In genomic region chr19:34373601-34374288, GRCh38 we compare ENCODE assay signal across 17 cellular contexts.
"Had no signal": no experiment of that assay in that cellular context is flagged by ENCODE, and none has a peak within 500 bp of the region (broad histone marks: within the 10 kb centered on the region; RNA-seq: fewer than 3 reads in every experiment).

No MANE protein-coding gene starts in this region.

- H3K27me3 ChIP-seq: esophagus muscularis mucosa, gastroesophageal sphincter, heart right ventricle, tibial artery had no signal

- H3K9me3 Mint-ChIP-seq: dendritic cell treated with granulocyte-macrophage colony-stimulating factor and Interleukin-4, amounts not matched to agents 40 ng/mL and 50 ng/mL, for 4 days; immature natural killer cell had no signal

- H3K27ac Mint-ChIP-seq: dendritic cell treated with granulocyte-macrophage colony-stimulating factor and Interleukin-4, amounts not matched to agents 40 ng/mL and 50 ng/mL, for 4 days; progenitor cell of endocrine pancreas had no signal

- DNase-seq: activated CD4-positive, alpha-beta T cell treated with anti-CD3 and anti-CD28 coated beads for 4 hours; activated effector memory CD4-positive, alpha-beta T cell treated with anti-CD3 and anti-CD28 coated beads, Interleukin-2, amount 50 U/mL, for 16 hours; activated naive CD4-positive, alpha-beta T cell treated with anti-CD3 and anti-CD28 coated beads, Interleukin-2, amount 50 U/mL, for 16 hours; effector CD8-positive, alpha-beta T cell; heart right ventricle; immature natural killer cell; kidney glomerular epithelial cell; left ventricle myocardium inferior; mammary epithelial cell; stimulated activated naive CD4-positive, alpha-beta T cell; substantia nigra; tibial artery had no signal

- H3K27ac ChIP-seq: esophagus muscularis mucosa, gastroesophageal sphincter, heart right ventricle, left ventricle myocardium inferior, tibial artery, VCaP had no signal

- H3K9me3 ChIP-seq: esophagus muscularis mucosa, gastroesophageal sphincter, heart right ventricle, left ventricle myocardium inferior, tibial artery had no signal

- H3K4me3 ChIP-seq: esophagus muscularis mucosa, gastroesophageal sphincter, heart right ventricle, left ventricle myocardium inferior, tibial artery had no signal

- H3K27me3 Mint-ChIP-seq: dendritic cell treated with granulocyte-macrophage colony-stimulating factor and Interleukin-4, amounts not matched to agents 40 ng/mL and 50 ng/mL, for 4 days; progenitor cell of endocrine pancreas had no signal

- ATAC-seq: gastroesophageal sphincter, heart right ventricle had no signal

- H3K4me3 Mint-ChIP-seq: dendritic cell treated with granulocyte-macrophage colony-stimulating factor and Interleukin-4, amounts not matched to agents 40 ng/mL and 50 ng/mL, for 4 days; immature natural killer cell had no signal

- H3K4me1 ChIP-seq: tibial artery had no signal
